ENCODE assay signal across 8 cellular contexts in the genomic region with DNA sequence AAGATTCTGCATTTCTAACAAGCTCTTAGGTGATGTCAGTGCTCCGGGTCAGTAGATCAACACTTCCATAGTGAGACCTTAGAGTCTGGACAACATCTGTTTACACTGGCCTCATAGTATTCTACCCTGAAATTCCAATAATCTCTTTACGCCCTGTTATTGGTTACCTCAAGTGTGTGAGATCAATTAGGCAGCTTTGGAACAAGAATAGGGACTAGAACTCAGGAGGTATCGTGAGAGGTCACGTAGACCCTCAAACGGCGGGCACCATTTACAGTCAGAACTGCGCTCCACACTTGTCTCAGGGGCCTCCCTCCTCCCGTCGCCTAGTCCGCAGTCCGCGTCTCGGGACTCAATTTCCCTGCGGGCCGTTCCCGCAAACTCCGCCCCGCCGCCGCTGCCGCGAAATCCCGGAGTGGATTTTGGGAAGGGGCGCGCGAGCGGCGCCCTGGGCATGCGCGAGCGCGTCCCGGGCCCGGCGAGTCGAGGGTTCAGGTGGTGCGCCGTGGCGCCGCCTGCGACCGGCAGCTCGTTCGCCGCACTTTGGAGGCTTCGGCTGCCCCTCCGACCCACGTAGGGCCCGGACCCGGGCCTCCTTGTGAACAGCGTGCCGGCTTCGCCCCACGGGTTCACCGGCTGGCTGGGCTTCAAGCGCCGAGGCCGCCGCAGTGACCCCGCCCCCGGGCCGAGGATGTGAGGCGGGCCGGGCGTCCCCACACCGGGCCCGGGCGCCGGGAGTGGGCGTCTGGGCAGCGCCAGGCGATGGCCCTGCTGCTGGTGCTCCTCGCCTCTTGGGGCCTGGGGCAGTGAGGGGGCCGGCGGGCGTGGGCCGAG. TPM values are rescaled to one million over a fixed set of nuclear protein-coding genes. Genes with fewer than 3 reads are reported as not detected.
DNase-seq lines count a peak whose midpoint lies in the region; ATAC-seq and TF ChIP-seq lines count a peak whose summit lies in the region.

A gene with protein sequence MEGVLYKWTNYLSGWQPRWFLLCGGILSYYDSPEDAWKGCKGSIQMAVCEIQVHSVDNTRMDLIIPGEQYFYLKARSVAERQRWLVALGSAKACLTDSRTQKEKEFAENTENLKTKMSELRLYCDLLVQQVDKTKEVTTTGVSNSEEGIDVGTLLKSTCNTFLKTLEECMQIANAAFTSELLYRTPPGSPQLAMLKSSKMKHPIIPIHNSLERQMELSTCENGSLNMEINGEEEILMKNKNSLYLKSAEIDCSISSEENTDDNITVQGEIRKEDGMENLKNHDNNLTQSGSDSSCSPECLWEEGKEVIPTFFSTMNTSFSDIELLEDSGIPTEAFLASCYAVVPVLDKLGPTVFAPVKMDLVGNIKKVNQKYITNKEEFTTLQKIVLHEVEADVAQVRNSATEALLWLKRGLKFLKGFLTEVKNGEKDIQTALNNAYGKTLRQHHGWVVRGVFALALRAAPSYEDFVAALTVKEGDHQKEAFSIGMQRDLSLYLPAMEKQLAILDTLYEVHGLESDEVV (plus strand): TSS at position 498 of the 834 bp plus-strand sequence. CDS start 351 bp downstream, outside the sequence.

- H3K27me3 Mint-ChIP-seq in CD8-positive, alpha-beta T cell (ENCODE audit: low read depth) = no peaks in the 10 kb centered on the region

- intact Hi-C loops in CD8-positive, alpha-beta T cell (cut with DNase I, micrococcal nuclease) = loop anchor here (1.0 to 10.0 kb wide), 13 partner anchors 35 to 743 kb away; partner anchors contain the start of genes GGCT (in 2 of the 2), MTURN (in 2 of the 2), GARS1 (in 1 of the 2) and MINDY4 (in 1 of the 2)

- no peaks in the 10 kb centered on the region for H3K36me3 ChIP-seq in CD8-positive, alpha-beta T cell (ENCODE audit: insufficient read depth, low read length)
- H3K36me3 ChIP-seq in effector memory CD4-positive, alpha-beta T cell (ENCODE audit: control insufficient read depth, insufficient read depth, low read length) = no peaks in the 10 kb centered on the region
- H3K36me3 ChIP-seq in mesenchymal stem cell (ENCODE audit: control insufficient read depth in 1 of 2, insufficient read depth in 2 of 2, low read depth in 1 of 2, low read length in 2 of 2) = no peaks in the 10 kb centered on the region

- peak within 1 kb of the TSS in 1 of 2 experiments; percentile 70 for H3K23ac ChIP-seq in mesenchymal stem cell (ENCODE audit: low read length in 2 of 2)

- H3K9me3 Mint-ChIP-seq in CD8-positive, alpha-beta T cell = no peaks in the 10 kb centered on the region

- H3K4me1 ChIP-seq in CD8-positive, alpha-beta T cell (ENCODE audit: insufficient read depth, low read length) = peaks cover 12% of the 10 kb centered on the region
- H3K4me1 ChIP-seq in effector memory CD4-positive, alpha-beta T cell (ENCODE audit: control insufficient read depth, insufficient read depth, low read length, poor library complexity, severe bottlenecking) = peaks cover 16% of the 10 kb centered on the region
- H3K4me1 ChIP-seq in mesenchymal stem cell (ENCODE audit: control insufficient read depth, insufficient read depth, low read depth, low read length) = peaks cover 4% of the 10 kb centered on the region

- H3K4me3 ChIP-seq in CD8-positive, alpha-beta T cell (ENCODE audit: low read depth, low read length) = peak within 1 kb of the TSS; percentile 66
- H3K4me3 ChIP-seq in effector memory CD4-positive, alpha-beta T cell (ENCODE audit: insufficient read depth, low read depth, low read length, poor library complexity, severe bottlenecking) = peak within 1 kb of the TSS; percentile 74
- H3K4me3 ChIP-seq in mesenchymal stem cell (ENCODE audit: insufficient read depth in 1 of 2, low read depth in 1 of 2, low read length in 2 of 2) = peak within 1 kb of the TSS; percentile 95 to 97

- H3K4me3 Mint-ChIP-seq in CD8-positive, alpha-beta T cell = peak within 1 kb of the TSS; percentile 96

- peak within 1 kb of the TSS; percentile 67 for H4K8ac ChIP-seq in mesenchymal stem cell (ENCODE audit: low read length)

- DNase-seq in CD8-positive, alpha-beta T cell = peak; percentile 80 to 94 (median 86)
- peak; percentile 86 for DNase-seq in NCI-H774 (lab: John Stamatoyannopoulos, UW)
- DNase-seq in activated CD8-positive, alpha-beta memory T cell treated with anti-CD3 and anti-CD28 coated beads for 4 hours (ENCODE audit: low read depth in 2 of 2) = peak; percentile 72 to 77
- DNase-seq in effector memory CD4-positive, alpha-beta T cell = peak; percentile 72 to 84 (median 78)
- peak; percentile 88 for DNase-seq in mesenchymal stem cell
- DNase-seq in stimulated activated CD8-positive, alpha-beta memory T cell treated with anti-CD3 and anti-CD28 coated beads, Interleukin-12 subunit alpha, Interleukin-12 subunit beta, amount 100 ng/mL, for 1 hour (ENCODE audit: low read depth) = peak; percentile 77

- peak within 1 kb of the TSS; percentile 65 for H3K27ac ChIP-seq in CD8-positive, alpha-beta T cell (ENCODE audit: low read depth, low read length)
- peak within 1 kb of the TSS; percentile 71 for H3K27ac ChIP-seq in effector memory CD4-positive, alpha-beta T cell (ENCODE audit: insufficient read depth, low read length, poor library complexity, severe bottlenecking)
- peak within 1 kb of the TSS; percentile 94 for H3K27ac ChIP-seq in mesenchymal stem cell (ENCODE audit: low read length, poor library complexity, severe bottlenecking)

- H2BK120ac ChIP-seq in mesenchymal stem cell (ENCODE audit: low read depth, low read length) = no peak within 1 kb of the TSS

- H3K9ac ChIP-seq in mesenchymal stem cell (ENCODE audit: low read length) = peak within 1 kb of the TSS; percentile 97

- H3K27me3 ChIP-seq in CD8-positive, alpha-beta T cell (ENCODE audit: insufficient read depth, low read length) = no peaks in the 10 kb centered on the region
- no peaks in the 10 kb centered on the region for H3K27me3 ChIP-seq in effector memory CD4-positive, alpha-beta T cell (replicated peaks; ENCODE audit: control insufficient read depth, insufficient read depth, low read length, poor library complexity, severe bottlenecking)
- H3K27me3 ChIP-seq in mesenchymal stem cell (ENCODE audit: control insufficient read depth in 1 of 2, insufficient read depth in 1 of 2, low read length in 2 of 2) = no peaks in the 10 kb centered on the region

- CTCF ChIA-PET in CD8-positive, alpha-beta T cell (lab: Charles Lee) = interaction anchor here (1.7 to 3.8 kb wide), 3 partner anchors 34 to 107 kb away, joined by 5 to 16 read pairs (median 11); no protein-coding TSS in a partner anchor

- peak; percentile 41 for ATAC-seq in CD8-positive, alpha-beta T cell
- ATAC-seq in GM19397 (IDR thresholded peaks at IDR 0.05; ENCODE audit: unreplicated experiment) = peak; percentile 53
- ATAC-seq in HG03558 (IDR thresholded peaks at IDR 0.05; ENCODE audit: extremely low read depth, unreplicated experiment) = peak; percentile 22

- H3K36me3 Mint-ChIP-seq in CD8-positive, alpha-beta T cell = peaks cover 11% of the 10 kb centered on the region

- no peak within 1 kb of the TSS for H2BK5ac ChIP-seq in mesenchymal stem cell (ENCODE audit: low read depth, low read length, poor library complexity, severe bottlenecking)

- WGBS in mesenchymal stem cell = under 1% methylated on average over 47 of the region's 77 CpGs

- H3K27ac Mint-ChIP-seq in CD8-positive, alpha-beta T cell = peak within 1 kb of the TSS; percentile 84

- peaks cover 16% of the 10 kb centered on the region for H3K79me1 ChIP-seq in mesenchymal stem cell (replicated peaks; ENCODE audit: low read length, poor library complexity, severe bottlenecking)

- H4K91ac ChIP-seq in mesenchymal stem cell (ENCODE audit: low read length) = peak within 1 kb of the TSS; percentile 90

- POLR2A ChIA-PET in CD8-positive, alpha-beta T cell (lab: Charles Lee) = interaction anchor here (1.1 to 1.4 kb wide), 2 partner anchors 450 to 566 kb away, joined by 3 to 4 read pairs; partner anchors contain the start of gene NOD1

- H3K14ac ChIP-seq in mesenchymal stem cell (ENCODE audit: low read length in 2 of 2) = peak within 1 kb of the TSS in 1 of 2 experiments; percentile 96

- H3K4me1 Mint-ChIP-seq in CD8-positive, alpha-beta T cell (ENCODE audit: low read depth) = peaks cover 35% of the 10 kb centered on the region

- H3K4me2 ChIP-seq in mesenchymal stem cell (ENCODE audit: low read length, poor library complexity, severe bottlenecking) = peak within 1 kb of the TSS; percentile 81

- no peaks in the 10 kb centered on the region for H3K9me3 ChIP-seq in CD8-positive, alpha-beta T cell (ENCODE audit: low read length)
- H3K9me3 ChIP-seq in effector memory CD4-positive, alpha-beta T cell (ENCODE audit: control insufficient read depth, low read length) = no peaks in the 10 kb centered on the region
- no peaks in the 10 kb centered on the region for H3K9me3 ChIP-seq in mesenchymal stem cell (ENCODE audit: control insufficient read depth, low read length)

- H2AK5ac ChIP-seq in mesenchymal stem cell (ENCODE audit: low read length, severe bottlenecking) = no peak within 1 kb of the TSS

- peak within 1 kb of the TSS in 1 of 2 experiments; percentile 29 for H2BK12ac ChIP-seq in mesenchymal stem cell (ENCODE audit: low read length in 2 of 2)

- peak within 1 kb of the TSS; percentile 91 for H2BK15ac ChIP-seq in mesenchymal stem cell (ENCODE audit: low read depth, poor library complexity, severe bottlenecking)

- no peak for TF ChIP-seq CTCF in CD8-positive, alpha-beta T cell (IDR thresholded peaks at IDR 0.05)

- peak within 1 kb of the TSS; percentile 51 to 76 for H3K4ac ChIP-seq in mesenchymal stem cell (ENCODE audit: low read depth in 1 of 2, low read length in 2 of 2)

- peak within 1 kb of the TSS; percentile 37 to 92 for H3K18ac ChIP-seq in mesenchymal stem cell (ENCODE audit: low read depth in 1 of 2, low read length in 2 of 2)

- H2AFZ ChIP-seq in mesenchymal stem cell (ENCODE audit: low read depth, low read length) = peak within 1 kb of the TSS; percentile 89

RNA-seq across cellular contexts. Expression of the gene that starts here (rescaled TPM):
- total RNA-seq in CD8-positive, alpha-beta T cell = 1 to 10 TPM; 3.7 to 4.2 TPM
- 6.3 TPM for polyA plus RNA-seq in mesenchymal stem cell (2013, experiment 1 of 2)
- 6.0 TPM for polyA plus RNA-seq in mesenchymal stem cell (2013, experiment 2 of 2)

Comparison
In these comparisons a context has a peak if more than half of its experiments do, and no peak if none do; other contexts are left out.
1. Peak in every context shown above with its lines: DNase-seq, ATAC-seq, H3K4me3 ChIP-seq and H3K27ac ChIP-seq.